Comparison of ENCODE assay signal across 1 cellular context in the genomic region with DNA sequence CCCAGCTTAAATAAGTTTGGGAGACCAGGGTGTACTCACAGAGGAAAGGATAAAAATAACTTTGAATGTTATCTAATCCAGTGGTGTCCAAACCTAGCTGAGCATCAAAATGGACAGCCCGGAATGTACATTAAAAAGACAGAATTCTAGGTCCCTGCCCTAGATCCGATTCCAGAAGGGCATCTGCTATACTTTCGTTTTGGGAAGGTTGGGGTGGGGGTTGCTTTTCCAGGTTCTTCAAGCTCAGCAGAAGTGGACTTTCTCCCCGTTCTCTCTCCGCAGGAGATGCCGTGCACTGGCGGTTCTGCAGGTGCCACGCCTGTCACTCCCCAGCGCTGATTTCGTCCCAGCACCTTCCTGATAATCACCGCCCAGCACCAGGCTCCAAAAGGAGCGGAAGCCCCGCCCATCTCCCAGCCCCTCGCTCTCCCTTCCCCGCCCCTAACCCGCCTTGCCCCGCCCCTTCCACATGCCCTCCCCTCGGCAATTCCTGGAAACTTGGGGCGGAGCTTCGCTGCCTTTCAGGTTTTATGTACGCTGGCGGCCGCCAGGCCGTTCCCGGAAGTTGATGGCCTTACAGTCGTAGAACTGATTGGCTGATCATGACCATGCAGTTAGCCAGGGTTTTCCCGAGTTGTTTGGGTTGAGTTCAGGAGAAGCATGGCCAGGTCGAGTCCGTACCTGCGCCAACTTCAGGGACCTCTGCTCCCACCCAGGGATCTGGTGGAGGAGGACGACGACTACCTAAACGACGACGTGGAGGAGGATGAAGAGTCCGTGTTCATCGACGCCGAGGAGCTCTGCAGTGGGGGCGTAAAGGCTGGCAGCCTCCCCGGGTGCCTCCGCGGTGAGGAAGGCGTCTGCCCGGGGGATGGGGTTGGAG.
A peak's percentile ranks its signal among the peaks of the same experiment; 100 is the strongest.
TF ChIP-seq lines count a peak whose summit lies in the region.

A gene (plus strand): TSS at position 550 of the 883 bp plus-strand sequence. CDS start 111 bp downstream, at position 661.

TF ChIP-seq in HepG2, 621 proteins besides CTCF, POLR2A, EP300 and RAD21 (continued from another document and continues in another):
- TF ChIP-seq, protein P1, sequence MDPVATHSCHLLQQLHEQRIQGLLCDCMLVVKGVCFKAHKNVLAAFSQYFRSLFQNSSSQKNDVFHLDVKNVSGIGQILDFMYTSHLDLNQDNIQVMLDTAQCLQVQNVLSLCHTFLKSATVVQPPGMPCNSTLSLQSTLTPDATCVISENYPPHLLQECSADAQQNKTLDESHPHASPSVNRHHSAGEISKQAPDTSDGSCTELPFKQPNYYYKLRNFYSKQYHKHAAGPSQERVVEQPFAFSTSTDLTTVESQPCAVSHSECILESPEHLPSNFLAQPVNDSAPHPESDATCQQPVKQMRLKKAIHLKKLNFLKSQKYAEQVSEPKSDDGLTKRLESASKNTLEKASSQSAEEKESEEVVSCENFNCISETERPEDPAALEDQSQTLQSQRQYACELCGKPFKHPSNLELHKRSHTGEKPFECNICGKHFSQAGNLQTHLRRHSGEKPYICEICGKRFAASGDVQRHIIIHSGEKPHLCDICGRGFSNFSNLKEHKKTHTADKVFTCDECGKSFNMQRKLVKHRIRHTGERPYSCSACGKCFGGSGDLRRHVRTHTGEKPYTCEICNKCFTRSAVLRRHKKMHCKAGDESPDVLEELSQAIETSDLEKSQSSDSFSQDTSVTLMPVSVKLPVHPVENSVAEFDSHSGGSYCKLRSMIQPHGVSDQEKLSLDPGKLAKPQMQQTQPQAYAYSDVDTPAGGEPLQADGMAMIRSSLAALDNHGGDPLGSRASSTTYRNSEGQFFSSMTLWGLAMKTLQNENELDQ (CRISPR knock-in tag; IDR thresholded peaks at IDR 0.05; ENCODE audit: borderline replicate concordance), result no peak
- TF ChIP-seq ZSCAN29 (CRISPR knock-in tag; conservative IDR thresholded peaks at IDR 0.05) (0 out of 2 replicates have a peak, but pooled peaks have one; percentile 41), ZNF331 (CRISPR knock-in tag; IDR thresholded peaks at IDR 0.05) (peak; percentile 30; the same call in 1 of the 2 replicates), SMARCC2 (IDR thresholded peaks at IDR 0.05) (no peak), ZMYM4 (CRISPR knock-in tag; IDR thresholded peaks at IDR 0.05) (peak; percentile 92), ZNF232 (CRISPR knock-in tag; IDR thresholded peaks at IDR 0.05; ENCODE audit: borderline replicate concordance) (no peak), RELA (CRISPR knock-in tag; IDR thresholded peaks at IDR 0.05) (no peak; the same call in 1 of the 2 replicates), KAT2B (IDR thresholded peaks at IDR 0.05; ENCODE audit: borderline replicate concordance, low read depth, low read length) (no peak), ZNF546 (CRISPR knock-in tag; conservative IDR thresholded peaks at IDR 0.05) (no peak), ATF7-NPFF (CRISPR knock-in tag; IDR thresholded peaks at IDR 0.05; ENCODE audit: low read depth) (peak; percentile 62; the same call in 1 of the 2 replicates), POGZ (CRISPR knock-in tag; IDR thresholded peaks at IDR 0.05) (peak; percentile 93), NFE2L2 (IDR thresholded peaks at IDR 0.05; ENCODE audit: low read length) (no peak), SRSF9 (IDR thresholded peaks at IDR 0.05; ENCODE audit: borderline replicate concordance, insufficient read depth, low read depth, low read length, poor library complexity, severe bottlenecking) (no peak), MYC (CRISPR knock-in tag; IDR thresholded peaks at IDR 0.05; ENCODE audit: borderline replicate concordance) (peak; percentile 81), TEAD2 (CRISPR knock-in tag; IDR thresholded peaks at IDR 0.05) (no peak), MAFK (conservative IDR thresholded peaks at IDR 0.05 in 1 of 2, IDR thresholded peaks at IDR 0.05 in 1 of 2; ENCODE audit: low read length in 2 of 2) (no peak), ZNF570 (CRISPR knock-in tag; IDR thresholded peaks at IDR 0.05; ENCODE audit: borderline replicate concordance) (no peak), RAD51 (IDR thresholded peaks at IDR 0.05; ENCODE audit: borderline replicate concordance) (no peak), ZNF354B (CRISPR knock-in tag; IDR thresholded peaks at IDR 0.05) (no peak), ZMYM3 (CRISPR knock-in tag; IDR thresholded peaks at IDR 0.05) (no peak), GATAD2A (CRISPR knock-in tag; IDR thresholded peaks at IDR 0.05) (no peak), ZFP36 (IDR thresholded peaks at IDR 0.05; ENCODE audit: borderline replicate concordance, low read depth, low read length, partially characterized antibody) (no peak), RXRB (CRISPR knock-in tag; IDR thresholded peaks at IDR 0.05; ENCODE audit: borderline replicate concordance) (no peak; the same call in 1 of the 2 replicates), ZNF329 (CRISPR knock-in tag; IDR thresholded peaks at IDR 0.05; ENCODE audit: low read depth) (no peak; the same call in 1 of the 2 replicates)
- TF ChIP-seq, protein P2, sequence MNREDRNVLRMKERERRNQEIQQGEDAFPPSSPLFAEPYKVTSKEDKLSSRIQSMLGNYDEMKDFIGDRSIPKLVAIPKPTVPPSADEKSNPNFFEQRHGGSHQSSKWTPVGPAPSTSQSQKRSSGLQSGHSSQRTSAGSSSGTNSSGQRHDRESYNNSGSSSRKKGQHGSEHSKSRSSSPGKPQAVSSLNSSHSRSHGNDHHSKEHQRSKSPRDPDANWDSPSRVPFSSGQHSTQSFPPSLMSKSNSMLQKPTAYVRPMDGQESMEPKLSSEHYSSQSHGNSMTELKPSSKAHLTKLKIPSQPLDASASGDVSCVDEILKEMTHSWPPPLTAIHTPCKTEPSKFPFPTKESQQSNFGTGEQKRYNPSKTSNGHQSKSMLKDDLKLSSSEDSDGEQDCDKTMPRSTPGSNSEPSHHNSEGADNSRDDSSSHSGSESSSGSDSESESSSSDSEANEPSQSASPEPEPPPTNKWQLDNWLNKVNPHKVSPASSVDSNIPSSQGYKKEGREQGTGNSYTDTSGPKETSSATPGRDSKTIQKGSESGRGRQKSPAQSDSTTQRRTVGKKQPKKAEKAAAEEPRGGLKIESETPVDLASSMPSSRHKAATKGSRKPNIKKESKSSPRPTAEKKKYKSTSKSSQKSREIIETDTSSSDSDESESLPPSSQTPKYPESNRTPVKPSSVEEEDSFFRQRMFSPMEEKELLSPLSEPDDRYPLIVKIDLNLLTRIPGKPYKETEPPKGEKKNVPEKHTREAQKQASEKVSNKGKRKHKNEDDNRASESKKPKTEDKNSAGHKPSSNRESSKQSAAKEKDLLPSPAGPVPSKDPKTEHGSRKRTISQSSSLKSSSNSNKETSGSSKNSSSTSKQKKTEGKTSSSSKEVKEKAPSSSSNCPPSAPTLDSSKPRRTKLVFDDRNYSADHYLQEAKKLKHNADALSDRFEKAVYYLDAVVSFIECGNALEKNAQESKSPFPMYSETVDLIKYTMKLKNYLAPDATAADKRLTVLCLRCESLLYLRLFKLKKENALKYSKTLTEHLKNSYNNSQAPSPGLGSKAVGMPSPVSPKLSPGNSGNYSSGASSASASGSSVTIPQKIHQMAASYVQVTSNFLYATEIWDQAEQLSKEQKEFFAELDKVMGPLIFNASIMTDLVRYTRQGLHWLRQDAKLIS (CRISPR knock-in tag; IDR thresholded peaks at IDR 0.05), result no peak
- TF ChIP-seq, protein P3, sequence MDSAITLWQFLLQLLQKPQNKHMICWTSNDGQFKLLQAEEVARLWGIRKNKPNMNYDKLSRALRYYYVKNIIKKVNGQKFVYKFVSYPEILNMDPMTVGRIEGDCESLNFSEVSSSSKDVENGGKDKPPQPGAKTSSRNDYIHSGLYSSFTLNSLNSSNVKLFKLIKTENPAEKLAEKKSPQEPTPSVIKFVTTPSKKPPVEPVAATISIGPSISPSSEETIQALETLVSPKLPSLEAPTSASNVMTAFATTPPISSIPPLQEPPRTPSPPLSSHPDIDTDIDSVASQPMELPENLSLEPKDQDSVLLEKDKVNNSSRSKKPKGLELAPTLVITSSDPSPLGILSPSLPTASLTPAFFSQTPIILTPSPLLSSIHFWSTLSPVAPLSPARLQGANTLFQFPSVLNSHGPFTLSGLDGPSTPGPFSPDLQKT (CRISPR knock-in tag; IDR thresholded peaks at IDR 0.05; ENCODE audit: borderline replicate concordance), result no peak
- TF ChIP-seq, protein P4, sequence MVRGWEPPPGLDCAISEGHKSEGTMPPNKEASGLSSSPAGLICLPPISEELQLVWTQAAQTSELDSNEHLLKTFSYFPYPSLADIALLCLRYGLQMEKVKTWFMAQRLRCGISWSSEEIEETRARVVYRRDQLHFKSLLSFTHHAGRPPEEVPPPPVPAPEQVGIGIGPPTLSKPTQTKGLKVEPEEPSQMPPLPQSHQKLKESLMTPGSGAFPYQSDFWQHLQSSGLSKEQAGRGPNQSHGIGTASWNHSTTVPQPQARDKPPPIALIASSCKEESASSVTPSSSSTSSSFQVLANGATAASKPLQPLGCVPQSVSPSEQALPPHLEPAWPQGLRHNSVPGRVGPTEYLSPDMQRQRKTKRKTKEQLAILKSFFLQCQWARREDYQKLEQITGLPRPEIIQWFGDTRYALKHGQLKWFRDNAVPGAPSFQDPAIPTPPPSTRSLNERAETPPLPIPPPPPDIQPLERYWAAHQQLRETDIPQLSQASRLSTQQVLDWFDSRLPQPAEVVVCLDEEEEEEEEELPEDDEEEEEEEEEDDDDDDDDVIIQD (CRISPR knock-in tag; IDR thresholded peaks at IDR 0.05; ENCODE audit: low read depth), result peak; percentile 70; the same call in 1 of the 2 replicates
- TF ChIP-seq, protein P5, sequence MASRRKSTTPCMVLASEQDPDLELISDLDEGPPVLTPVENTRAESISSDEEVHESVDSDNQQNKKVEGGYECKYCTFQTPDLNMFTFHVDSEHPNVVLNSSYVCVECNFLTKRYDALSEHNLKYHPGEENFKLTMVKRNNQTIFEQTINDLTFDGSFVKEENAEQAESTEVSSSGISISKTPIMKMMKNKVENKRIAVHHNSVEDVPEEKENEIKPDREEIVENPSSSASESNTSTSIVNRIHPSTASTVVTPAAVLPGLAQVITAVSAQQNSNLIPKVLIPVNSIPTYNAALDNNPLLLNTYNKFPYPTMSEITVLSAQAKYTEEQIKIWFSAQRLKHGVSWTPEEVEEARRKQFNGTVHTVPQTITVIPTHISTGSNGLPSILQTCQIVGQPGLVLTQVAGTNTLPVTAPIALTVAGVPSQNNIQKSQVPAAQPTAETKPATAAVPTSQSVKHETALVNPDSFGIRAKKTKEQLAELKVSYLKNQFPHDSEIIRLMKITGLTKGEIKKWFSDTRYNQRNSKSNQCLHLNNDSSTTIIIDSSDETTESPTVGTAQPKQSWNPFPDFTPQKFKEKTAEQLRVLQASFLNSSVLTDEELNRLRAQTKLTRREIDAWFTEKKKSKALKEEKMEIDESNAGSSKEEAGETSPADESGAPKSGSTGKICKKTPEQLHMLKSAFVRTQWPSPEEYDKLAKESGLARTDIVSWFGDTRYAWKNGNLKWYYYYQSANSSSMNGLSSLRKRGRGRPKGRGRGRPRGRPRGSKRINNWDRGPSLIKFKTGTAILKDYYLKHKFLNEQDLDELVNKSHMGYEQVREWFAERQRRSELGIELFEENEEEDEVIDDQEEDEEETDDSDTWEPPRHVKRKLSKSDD (CRISPR knock-in tag; IDR thresholded peaks at IDR 0.05; ENCODE audit: low read depth), result no peak
- TF ChIP-seq, protein P6, sequence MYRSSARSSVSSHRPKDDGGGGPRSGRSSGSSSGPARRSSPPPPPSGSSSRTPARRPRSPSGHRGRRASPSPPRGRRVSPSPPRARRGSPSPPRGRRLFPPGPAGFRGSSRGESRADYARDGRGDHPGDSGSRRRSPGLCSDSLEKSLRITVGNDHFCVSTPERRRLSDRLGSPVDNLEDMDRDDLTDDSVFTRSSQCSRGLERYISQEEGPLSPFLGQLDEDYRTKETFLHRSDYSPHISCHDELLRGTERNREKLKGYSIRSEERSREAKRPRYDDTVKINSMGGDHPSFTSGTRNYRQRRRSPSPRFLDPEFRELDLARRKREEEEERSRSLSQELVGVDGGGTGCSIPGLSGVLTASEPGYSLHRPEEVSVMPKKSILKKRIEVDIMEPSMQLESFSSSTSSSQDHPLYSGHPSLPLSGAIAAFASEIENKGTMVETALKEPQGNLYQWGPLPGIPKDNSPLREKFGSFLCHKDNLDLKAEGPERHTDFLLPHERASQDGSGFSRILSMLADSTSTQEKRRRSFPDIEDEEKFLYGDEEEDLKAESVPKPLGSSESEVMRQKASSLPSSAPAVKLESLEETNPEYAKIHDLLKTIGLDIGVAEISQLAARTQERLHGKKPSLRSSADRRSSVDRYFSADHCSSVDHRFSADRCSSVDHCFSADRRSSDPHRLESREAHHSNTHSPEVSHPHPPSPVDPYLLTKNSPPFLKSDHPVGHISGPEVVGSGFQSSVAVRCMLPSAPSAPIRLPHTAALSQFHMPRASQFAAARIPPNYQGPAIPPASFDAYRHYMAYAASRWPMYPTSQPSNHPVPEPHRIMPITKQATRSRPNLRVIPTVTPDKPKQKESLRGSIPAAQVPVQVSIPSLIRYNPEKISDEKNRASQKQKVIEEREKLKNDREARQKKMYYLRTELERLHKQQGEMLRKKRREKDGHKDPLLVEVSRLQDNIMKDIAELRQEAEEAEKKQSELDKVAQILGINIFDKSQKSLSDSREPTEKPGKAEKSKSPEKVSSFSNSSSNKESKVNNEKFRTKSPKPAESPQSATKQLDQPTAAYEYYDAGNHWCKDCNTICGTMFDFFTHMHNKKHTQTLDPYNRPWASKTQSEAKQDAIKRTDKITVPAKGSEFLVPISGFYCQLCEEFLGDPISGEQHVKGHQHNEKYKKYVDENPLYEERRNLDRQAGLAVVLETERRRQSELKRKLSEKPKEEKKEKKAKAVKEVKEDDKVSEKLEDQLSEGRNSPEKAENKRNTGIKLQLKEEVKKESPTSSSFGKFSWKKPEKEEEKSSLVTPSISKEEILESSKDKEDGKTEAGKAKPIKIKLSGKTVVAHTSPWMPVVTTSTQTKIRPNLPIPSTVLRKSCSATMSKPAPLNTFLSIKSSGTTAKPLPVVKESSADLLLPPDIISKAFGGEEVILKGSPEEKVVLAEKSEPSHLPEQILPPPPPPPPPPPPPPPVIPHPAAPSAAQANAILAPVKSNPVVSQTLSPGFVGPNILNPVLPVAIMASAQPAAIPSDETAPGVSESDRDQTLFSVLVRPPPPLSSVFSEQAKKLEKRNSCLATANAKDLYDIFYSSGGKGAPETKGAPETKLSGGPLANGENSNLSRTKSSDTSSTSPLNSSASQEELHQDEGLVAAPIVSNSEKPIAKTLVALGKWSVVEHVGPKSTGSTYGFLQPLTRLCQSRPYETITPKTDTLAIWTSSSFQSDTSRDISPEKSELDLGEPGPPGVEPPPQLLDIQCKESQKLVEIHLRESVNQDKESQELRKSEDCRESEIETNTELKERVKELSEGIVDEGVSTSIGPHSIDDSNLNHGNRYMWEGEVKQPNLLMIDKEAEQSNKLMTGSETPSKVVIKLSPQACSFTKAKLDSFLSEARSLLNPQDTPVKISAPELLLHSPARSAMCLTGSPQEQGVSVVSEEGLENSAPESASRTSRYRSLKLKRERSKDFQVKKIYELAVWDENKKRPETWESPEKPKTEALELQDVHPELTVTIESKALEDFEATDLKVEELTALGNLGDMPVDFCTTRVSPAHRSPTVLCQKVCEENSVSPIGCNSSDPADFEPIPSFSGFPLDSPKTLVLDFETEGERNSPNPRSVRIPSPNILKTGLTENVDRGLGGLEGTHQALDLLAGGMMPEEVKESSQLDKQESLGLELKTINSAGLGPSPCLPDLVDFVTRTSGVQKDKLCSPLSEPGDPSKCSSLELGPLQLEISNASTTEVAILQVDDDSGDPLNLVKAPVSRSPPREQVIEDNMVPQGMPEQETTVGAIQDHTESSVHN (CRISPR knock-in tag; IDR thresholded peaks at IDR 0.05), result no peak
- TF ChIP-seq, protein P7, sequence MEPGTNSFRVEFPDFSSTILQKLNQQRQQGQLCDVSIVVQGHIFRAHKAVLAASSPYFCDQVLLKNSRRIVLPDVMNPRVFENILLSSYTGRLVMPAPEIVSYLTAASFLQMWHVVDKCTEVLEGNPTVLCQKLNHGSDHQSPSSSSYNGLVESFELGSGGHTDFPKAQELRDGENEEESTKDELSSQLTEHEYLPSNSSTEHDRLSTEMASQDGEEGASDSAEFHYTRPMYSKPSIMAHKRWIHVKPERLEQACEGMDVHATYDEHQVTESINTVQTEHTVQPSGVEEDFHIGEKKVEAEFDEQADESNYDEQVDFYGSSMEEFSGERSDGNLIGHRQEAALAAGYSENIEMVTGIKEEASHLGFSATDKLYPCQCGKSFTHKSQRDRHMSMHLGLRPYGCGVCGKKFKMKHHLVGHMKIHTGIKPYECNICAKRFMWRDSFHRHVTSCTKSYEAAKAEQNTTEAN (CRISPR knock-in tag; conservative IDR thresholded peaks at IDR 0.05), result 0 out of 2 replicates have a peak, but pooled peaks have one; percentile 40
